ENCODE assay signal across 17 cellular contexts in the genomic region with DNA sequence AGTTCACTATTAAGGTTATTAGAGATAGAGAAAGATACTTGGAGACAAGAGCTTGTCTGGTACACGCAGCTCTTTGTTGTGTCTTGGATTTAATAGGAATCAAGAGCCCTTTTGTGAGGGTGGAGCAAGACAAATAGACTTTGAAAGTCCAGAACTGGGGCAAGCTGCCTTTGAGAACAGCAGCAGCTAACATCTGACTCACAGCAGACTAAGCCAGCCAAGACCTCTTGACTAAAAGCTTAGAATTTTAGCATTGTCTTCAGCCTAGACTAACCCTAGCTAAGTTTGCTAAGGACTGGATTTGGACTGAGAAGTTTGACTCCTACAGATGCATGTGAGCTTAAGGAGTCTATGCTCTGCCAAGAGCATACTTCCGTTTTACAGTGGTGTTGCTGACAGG.
DNase-seq lines count a peak whose midpoint lies in the region; ATAC-seq and TF ChIP-seq lines count a peak whose summit lies in the region.
"Had no signal": no experiment of that assay in that cellular context is flagged by ENCODE, and none has a peak within 500 bp of the region (broad histone marks: within the 10 kb centered on the region; RNA-seq: fewer than 3 reads in every experiment).

No MANE protein-coding gene starts in this region.

- H4K20me1 ChIP-seq in GM23248 (ENCODE audit: insufficient read depth), result no peaks in the 10 kb centered on the region
- no peaks in the 10 kb centered on the region for H4K20me1 ChIP-seq in fibroblast of lung (ENCODE audit: control insufficient read depth, extremely low read depth, insufficient read depth, low read length)
- H4K20me1 ChIP-seq in hepatocyte (ENCODE audit: insufficient read depth, poor library complexity, severe bottlenecking), result no peaks in the 10 kb centered on the region
- H4K20me1 ChIP-seq: BLaER1 had no signal

- H3K9me2 ChIP-seq in GM23248 (ENCODE audit: insufficient read depth) (no peaks in the 10 kb centered on the region), hepatocyte (replicated peaks; ENCODE audit: insufficient read depth) (no peaks in the 10 kb centered on the region)

- H2AFZ ChIP-seq in GM23248 (no peak overlapping the region), fibroblast of lung (ENCODE audit: low read length) (no peak overlapping the region), hepatocyte (no peak overlapping the region)
- H2AFZ ChIP-seq: GM23338 had no signal

- H3K36me3 ChIP-seq in GM23248 (ENCODE audit: low read depth), result no peaks in the 10 kb centered on the region
- no peaks in the 10 kb centered on the region for H3K36me3 ChIP-seq in fibroblast of lung (ENCODE audit: control insufficient read depth, insufficient read depth, low read length)
- H3K36me3 ChIP-seq in hepatocyte (replicated peaks; ENCODE audit: insufficient read depth, low read depth), result no peaks in the 10 kb centered on the region
- H3K36me3 ChIP-seq: BLaER1 had no signal

- peak overlapping the region; percentile 22 for H3K9ac ChIP-seq in GM23248
- H3K9ac ChIP-seq in fibroblast of lung (ENCODE audit: insufficient read depth, low read length), result no peak overlapping the region
- H3K9ac ChIP-seq: BLaER1, KMS-11 had no signal

- ATAC-seq in HG03460 (IDR thresholded peaks at IDR 0.05; ENCODE audit: unreplicated experiment), result no peak
- no peak for ATAC-seq in GM19452 (IDR thresholded peaks at IDR 0.05; ENCODE audit: unreplicated experiment)
- ATAC-seq: A549, GM23338 had no signal

- TF ChIP-seq CTCF in AG09309 (IDR thresholded peaks at IDR 0.05; ENCODE audit: control insufficient read depth, insufficient read depth, low read depth, low read length, missing control alignments) (no peak), fibroblast of lung (conservative IDR thresholded peaks at IDR 0.05 in 1 of 2, IDR thresholded peaks at IDR 0.05 in 1 of 2; ENCODE audit: low read depth in 1 of 2, low read length in 2 of 2) (no peak), hepatocyte (IDR thresholded peaks at IDR 0.05; ENCODE audit: poor library complexity) (no peak)

- 9 to 14% methylated on average over 2 of the region's 2 CpGs for WGBS in GM23248 (ENCODE audit: low coverage in 1 of 2, low lambda C conversion rate in 2 of 2, missing lambda C conversion rate in 2 of 2), 2 experiments
- WGBS in hepatocyte (ENCODE audit: low lambda C conversion rate, missing lambda C conversion rate), result 66% methylated on average over 2 of the region's 2 CpGs

- H3K4me3 ChIP-seq in AG09309 (ENCODE audit: control insufficient read depth, low read depth, low read length) (no peak overlapping the region), GM23248 (no peak overlapping the region), fibroblast of lung (replicated peaks in 1 of 4; ENCODE audit: control extremely low read depth in 1 of 4, insufficient read depth in 1 of 4, low read depth in 3 of 4, low read length in 4 of 4) (no peak overlapping the region), skeletal muscle cell (ENCODE audit: low read depth, low read length) (no peak overlapping the region), hepatocyte (no peak overlapping the region)
- H3K4me3 ChIP-seq: A549, BLaER1, GM23338, SK-N-MC had no signal

- H3K4me1 ChIP-seq in GM23248 (ENCODE audit: insufficient read depth) (peaks cover 31% of the 10 kb centered on the region), fibroblast of lung (ENCODE audit: control insufficient read depth, extremely low read depth, insufficient read depth, low read length) (peaks cover 7% of the 10 kb centered on the region), hepatocyte (ENCODE audit: insufficient read depth) (no peaks in the 10 kb centered on the region)
- H3K4me1 ChIP-seq: A549, BLaER1 had no signal

- H3K27me3 ChIP-seq in GM23248 (replicated peaks; ENCODE audit: insufficient read depth), result no peaks in the 10 kb centered on the region
- no peaks in the 10 kb centered on the region for H3K27me3 ChIP-seq in fibroblast of lung (ENCODE audit: control insufficient read depth, insufficient read depth, low read length)
- peaks cover 10% of the 10 kb centered on the region for H3K27me3 ChIP-seq in hepatocyte
- H3K27me3 ChIP-seq: BLaER1 had no signal

- H3K9me3 ChIP-seq in GM23248 (ENCODE audit: low read depth) (no peaks in the 10 kb centered on the region), fibroblast of lung (ENCODE audit: control insufficient read depth, insufficient read depth, low read depth, low read length) (no peaks in the 10 kb centered on the region), hepatocyte (ENCODE audit: low read depth) (no peaks in the 10 kb centered on the region)
- H3K9me3 ChIP-seq: A549, BLaER1 had no signal

- H3K27ac ChIP-seq in GM23248 (peak overlapping the region; percentile 76), fibroblast of lung (ENCODE audit: insufficient read depth, low read length) (no peak overlapping the region), hepatocyte (no peak overlapping the region)
- H3K27ac ChIP-seq: A549, BLaER1, KMS-11, SK-N-MC had no signal

- peak overlapping the region; percentile 18 for H3K4me2 ChIP-seq in GM23248 (ENCODE audit: unreplicated experiment)
- H3K4me2 ChIP-seq in fibroblast of lung (ENCODE audit: extremely low read depth, insufficient read depth, low read length), result no peak overlapping the region
- H3K4me2 ChIP-seq in hepatocyte, result no peak overlapping the region
- H3K4me2 ChIP-seq: A549, BLaER1, GM23338, KMS-11 had no signal

- no peaks in the 10 kb centered on the region for H3K79me2 ChIP-seq in GM23248 (ENCODE audit: insufficient read depth)
- no peaks in the 10 kb centered on the region for H3K79me2 ChIP-seq in fibroblast of lung (ENCODE audit: control insufficient read depth, insufficient read depth, low read length)
- no peaks in the 10 kb centered on the region for H3K79me2 ChIP-seq in hepatocyte

- in situ Hi-C loops in GM23248 (cut with MboI), result no loop called here

- DNase-seq in AG09309 (ENCODE audit: low read depth) (peak; percentile 53), GM23248 (peak; percentile 92), fibroblast of lung (ENCODE audit: low read depth in 2 of 2) (peak; percentile 4 to 45), skeletal muscle cell (ENCODE audit: low read depth) (peak; percentile 47), hepatocyte (ENCODE audit: low spot score) (no peak)
- DNase-seq: DMS153, NCI-H1105 treated with DMSO at 0.1 percent for 48 hours, NCI-H1930, NCI-H510A, NCI-H82 had no signal

- peaks cover 46% of the 10 kb centered on the region for H3F3A ChIP-seq in GM23248 (ENCODE audit: insufficient read depth)
